In genomic region chr6:9924971-9925370, GRCh38 we compare ENCODE assay signal across 34 cellular contexts.
"Had no signal": no experiment of that assay in that cellular context is flagged by ENCODE, and none has a peak within 500 bp of the region (broad histone marks: within the 10 kb centered on the region; RNA-seq: fewer than 3 reads in every experiment).

No MANE protein-coding gene starts in this region.

- ATAC-seq: activated CD4-positive, CD25-positive, alpha-beta regulatory T cell treated with anti-CD3 and anti-CD28 coated beads, Interleukin-2, amount 50 U/mL, for 24 hours; activated CD8-positive, alpha-beta memory T cell treated with anti-CD3 and anti-CD28 coated beads, Interleukin-2, amount 10 ng/mL, durations not matched to agents 7 days and 5 days; activated CD8-positive, alpha-beta T cell treated with anti-CD3 and anti-CD28 coated beads, Interleukin-2, amount 10 ng/mL, durations not matched to agents 7 days and 5 days; activated naive CD8-positive, alpha-beta T cell treated with anti-CD3 and anti-CD28 coated beads, Interleukin-2, amount 50 U/mL, for 24 hours; body of pancreas; effector memory CD8-positive, alpha-beta T cell; foreskin keratinocyte; gastrocnemius medialis; heart left ventricle had no signal

- H3K4me3 Mint-ChIP-seq: activated B cell treated with CpG ODN at 0.5 μM for 24 hours; activated CD4-positive, alpha-beta memory T cell treated with anti-CD3 and anti-CD28 coated beads for 36 hours; activated CD4-positive, alpha-beta T cell treated with anti-CD3 and anti-CD28 coated beads, Interleukin-2, amount 10 ng/mL, durations not matched to agents 24 days and 14 days; activated CD8-positive, alpha-beta memory T cell treated with anti-CD3 and anti-CD28 coated beads, Interleukin-2, amount 10 ng/mL, durations not matched to agents 7 days and 5 days; activated CD8-positive, alpha-beta T cell treated with anti-CD3 and anti-CD28 coated beads, Interleukin-2, amount 10 ng/mL, durations not matched to agents 7 days and 5 days; activated naive CD4-positive, alpha-beta T cell treated with anti-CD3 and anti-CD28 coated beads for 36 hours; activated naive CD4-positive, alpha-beta T cell treated with anti-CD3 and anti-CD28 coated beads, Interleukin-2, amount 50 U/mL, for 24 hours; activated naive CD8-positive, alpha-beta T cell treated with anti-CD3 and anti-CD28 coated beads for 36 hours; activated naive CD8-positive, alpha-beta T cell treated with anti-CD3 and anti-CD28 coated beads, Interleukin-2, amount 50 U/mL, for 24 hours; activated T-helper 1 cell treated with anti-CD3 and anti-CD28 coated beads, Interleukin-12 subunit alpha, Interleukin-12 subunit beta, Interleukin-2, Interleukin-4 antibody, amounts not matched to agents 30 ng/mL and 10 ng/mL and 1 ng/mL, durations not matched to agents 14 hours and 24 hours and 36 hours; effector memory CD8-positive, alpha-beta T cell; T-helper 2 cell treated with Interferon-gamma antibody and Interleukin-4, amounts not matched to agents 5 μg/mL and 100 μg/mL, for 36 hours had no signal

- H3K36me3 Mint-ChIP-seq: activated CD4-positive, alpha-beta memory T cell treated with anti-CD3 and anti-CD28 coated beads for 36 hours; activated CD8-positive, alpha-beta memory T cell treated with anti-CD3 and anti-CD28 coated beads, Interleukin-2, amount 10 ng/mL, durations not matched to agents 7 days and 5 days; activated naive CD4-positive, alpha-beta T cell treated with anti-CD3 and anti-CD28 coated beads, Interleukin-2, amount 50 U/mL, for 24 hours; activated naive CD8-positive, alpha-beta T cell treated with anti-CD3 and anti-CD28 coated beads for 36 hours had no signal

- H3K27ac ChIP-seq: adrenal gland, body of pancreas, esophagus muscularis mucosa, foreskin keratinocyte, gastrocnemius medialis, heart left ventricle had no signal

- H3K4me3 ChIP-seq: adrenal gland, body of pancreas, esophagus muscularis mucosa, gastrocnemius medialis, heart left ventricle had no signal

- H3K36me3 ChIP-seq: adrenal gland, esophagus muscularis mucosa, gastrocnemius medialis, heart left ventricle had no signal

- H3K9me3 ChIP-seq: adrenal gland, body of pancreas, gastrocnemius medialis had no signal

- DNase-seq: activated B cell treated with CpG ODN at 0.5 μM for 24 hours; activated CD4-positive, alpha-beta memory T cell treated with anti-CD3 and anti-CD28 coated beads for 36 hours; activated CD4-positive, alpha-beta T cell treated with anti-CD3 and anti-CD28 coated beads, Interleukin-2, amount 10 ng/mL, durations not matched to agents 24 days and 14 days; activated CD8-positive, alpha-beta memory T cell treated with anti-CD3 and anti-CD28 coated beads, Interleukin-2, amount 10 ng/mL, durations not matched to agents 7 days and 5 days; activated CD8-positive, alpha-beta memory T cell treated with anti-CD3 and anti-CD28 coated beads, Interleukin-2, amount 50 U/mL, for 4 hours; activated CD8-positive, alpha-beta T cell treated with anti-CD3 and anti-CD28 coated beads, Interleukin-2, amount 10 ng/mL, durations not matched to agents 7 days and 5 days; activated effector memory CD4-positive, alpha-beta T cell treated with anti-CD3 and anti-CD28 coated beads, Interleukin-2, amount 50 U/mL, for 16 hours; activated naive CD4-positive, alpha-beta T cell treated with anti-CD3 and anti-CD28 coated beads for 36 hours; activated naive CD8-positive, alpha-beta T cell treated with anti-CD3 and anti-CD28 coated beads for 36 hours; activated naive CD8-positive, alpha-beta T cell treated with anti-CD3 and anti-CD28 coated beads, Interleukin-2, amount 50 U/mL, for 24 hours; activated T-cell treated with anti-CD3 and anti-CD28 coated beads, Interleukin-2, amount 50 U/mL, for 1 hour; activated T-cell treated with anti-CD3 and anti-CD28 coated beads, Interleukin-2, amount 50 U/mL, for 48 hours; adrenal gland; amygdala; aorta; body of pancreas; caudate nucleus; cortex of kidney; dermis blood vessel endothelial cell; effector CD4-positive, alpha-beta T cell; effector memory CD8-positive, alpha-beta T cell; erythroblast; gastrocnemius medialis; glutamatergic neuron; heart left ventricle; hypothalamus; T1000 had no signal

- H3K4me1 ChIP-seq: adrenal gland, body of pancreas, esophagus muscularis mucosa, foreskin keratinocyte, gastrocnemius medialis, heart left ventricle had no signal

- H3K27me3 ChIP-seq: adrenal gland, body of pancreas, esophagus muscularis mucosa, foreskin keratinocyte, gastrocnemius medialis, heart left ventricle had no signal

- H3K27ac Mint-ChIP-seq: activated B cell treated with CpG ODN at 0.5 μM for 24 hours; activated CD4-positive, alpha-beta memory T cell treated with anti-CD3 and anti-CD28 coated beads for 36 hours; activated CD4-positive, alpha-beta T cell treated with anti-CD3 and anti-CD28 coated beads, Interleukin-2, amount 10 ng/mL, durations not matched to agents 24 days and 14 days; activated CD8-positive, alpha-beta memory T cell treated with anti-CD3 and anti-CD28 coated beads, Interleukin-2, amount 10 ng/mL, durations not matched to agents 7 days and 5 days; activated CD8-positive, alpha-beta T cell treated with anti-CD3 and anti-CD28 coated beads, Interleukin-2, amount 10 ng/mL, durations not matched to agents 7 days and 5 days; activated naive CD4-positive, alpha-beta T cell treated with anti-CD3 and anti-CD28 coated beads for 36 hours; activated naive CD4-positive, alpha-beta T cell treated with anti-CD3 and anti-CD28 coated beads, Interleukin-2, amount 50 U/mL, for 24 hours; activated naive CD8-positive, alpha-beta T cell treated with anti-CD3 and anti-CD28 coated beads for 36 hours; activated naive CD8-positive, alpha-beta T cell treated with anti-CD3 and anti-CD28 coated beads, Interleukin-2, amount 50 U/mL, for 24 hours; activated T-helper 1 cell treated with anti-CD3 and anti-CD28 coated beads, Interleukin-12 subunit alpha, Interleukin-12 subunit beta, Interleukin-2, Interleukin-4 antibody, amounts not matched to agents 30 ng/mL and 10 ng/mL and 1 ng/mL, durations not matched to agents 14 hours and 24 hours and 36 hours; activated T-helper 2 cell treated with anti-CD3 and anti-CD28 coated beads, Interferon-gamma antibody, Interleukin-2, Interleukin-4, amounts not matched to agents 10 μg/mL and 5 μg/mL and 100 μg/mL, durations not matched to agents 14 hours and 24 hours and 36 hours; effector memory CD8-positive, alpha-beta T cell; T-helper 2 cell treated with Interferon-gamma antibody and Interleukin-4, amounts not matched to agents 5 μg/mL and 100 μg/mL, for 36 hours had no signal

- H3K4me1 Mint-ChIP-seq: activated B cell treated with CpG ODN at 0.5 μM for 24 hours; activated CD4-positive, alpha-beta T cell treated with anti-CD3 and anti-CD28 coated beads, Interleukin-2, amount 10 ng/mL, durations not matched to agents 24 days and 14 days; activated CD8-positive, alpha-beta memory T cell treated with anti-CD3 and anti-CD28 coated beads, Interleukin-2, amount 10 ng/mL, durations not matched to agents 7 days and 5 days; activated naive CD4-positive, alpha-beta T cell treated with anti-CD3 and anti-CD28 coated beads, Interleukin-2, amount 50 U/mL, for 24 hours; activated naive CD8-positive, alpha-beta T cell treated with anti-CD3 and anti-CD28 coated beads for 36 hours; activated naive CD8-positive, alpha-beta T cell treated with anti-CD3 and anti-CD28 coated beads, Interleukin-2, amount 50 U/mL, for 24 hours had no signal

- H3K27me3 Mint-ChIP-seq: activated B cell treated with CpG ODN at 0.5 μM for 24 hours; activated CD4-positive, alpha-beta T cell treated with anti-CD3 and anti-CD28 coated beads, Interleukin-2, amount 10 ng/mL, durations not matched to agents 24 days and 14 days; activated CD8-positive, alpha-beta memory T cell treated with anti-CD3 and anti-CD28 coated beads, Interleukin-2, amount 10 ng/mL, durations not matched to agents 7 days and 5 days; activated naive CD4-positive, alpha-beta T cell treated with anti-CD3 and anti-CD28 coated beads, Interleukin-2, amount 50 U/mL, for 24 hours; activated naive CD8-positive, alpha-beta T cell treated with anti-CD3 and anti-CD28 coated beads for 36 hours; activated naive CD8-positive, alpha-beta T cell treated with anti-CD3 and anti-CD28 coated beads, Interleukin-2, amount 50 U/mL, for 24 hours; effector memory CD8-positive, alpha-beta T cell had no signal
